Comparison of ENCODE assay signal across 21 cellular contexts in genomic region chr15:32096867-32097266, GRCh38.
"Had no signal": no experiment of that assay in that cellular context is flagged by ENCODE, and none has a peak within 500 bp of the region (broad histone marks: within the 10 kb centered on the region; RNA-seq: fewer than 3 reads in every experiment).

No MANE protein-coding gene starts in this region.

- DNase-seq: activated CD4-positive, alpha-beta T cell treated with anti-CD3 and anti-CD28 coated beads for 36 hours; activated CD8-positive, alpha-beta T cell treated with anti-CD3 and anti-CD28 coated beads for 36 hours; activated effector memory CD4-positive, alpha-beta T cell treated with Interleukin-2 at 50 U/mL for 16 hours; activated naive CD4-positive, alpha-beta T cell treated with anti-CD3 and anti-CD28 coated beads, Interleukin-2, amount 50 U/mL, for 16 hours; activated T-cell treated with anti-CD3 and anti-CD28 coated beads, Interleukin-2, amount 50 U/mL, for 4 hours; adrenal gland; dorsolateral prefrontal cortex; erythroblast; kidney; left ventricle myocardium superior; natural killer cell; nucleus accumbens; posterior cingulate gyrus; stimulated activated CD4-positive, alpha-beta T cell treated with anti-CD3 and anti-CD28 coated beads, Interleukin-15, amount 100 ng/mL, for 24 hours; stimulated activated CD4-positive, alpha-beta T cell treated with anti-CD3 and anti-CD28 coated beads, Interleukin-4, amount 100 ng/mL, for 24 hours; stimulated activated naive CD4-positive, alpha-beta T cell; uterus had no signal

- H3K27me3 ChIP-seq: adrenal gland, right atrium auricular region, tibial nerve, uterus had no signal

- H3K9me3 Mint-ChIP-seq: activated CD8-positive, alpha-beta T cell treated with anti-CD3 and anti-CD28 coated beads for 36 hours; activated T-cell treated with anti-CD3 and anti-CD28 coated beads, Interleukin-2, amount 50 U/mL, for 4 hours; memory B cell; natural killer cell had no signal

- H3K27ac Mint-ChIP-seq: activated CD4-positive, alpha-beta T cell treated with anti-CD3 and anti-CD28 coated beads for 36 hours; activated CD8-positive, alpha-beta T cell treated with anti-CD3 and anti-CD28 coated beads for 36 hours; memory B cell; natural killer cell had no signal

- H3K4me1 ChIP-seq: adrenal gland, right atrium auricular region, tibial nerve, uterus had no signal

- ATAC-seq: activated CD4-positive, alpha-beta T cell treated with anti-CD3 and anti-CD28 coated beads for 36 hours; activated CD8-positive, alpha-beta T cell treated with anti-CD3 and anti-CD28 coated beads for 36 hours; activated T-cell treated with anti-CD3 and anti-CD28 coated beads, Interleukin-2, amount 50 U/mL, for 4 hours; left ventricle myocardium superior; natural killer cell had no signal

- H3K36me3 Mint-ChIP-seq: memory B cell, natural killer cell had no signal

- H3K4me1 Mint-ChIP-seq: activated CD4-positive, alpha-beta T cell treated with anti-CD3 and anti-CD28 coated beads for 36 hours; memory B cell; natural killer cell had no signal

- H3K36me3 ChIP-seq: adrenal gland, right atrium auricular region, tibial nerve, uterus had no signal

- H3K4me3 ChIP-seq: adrenal gland, dorsolateral prefrontal cortex, right atrium auricular region, tibial nerve, uterus had no signal

- H3K27ac ChIP-seq: dorsolateral prefrontal cortex, right atrium auricular region, tibial nerve, uterus, VCaP had no signal

- H3K4me3 Mint-ChIP-seq: activated CD4-positive, alpha-beta T cell treated with anti-CD3 and anti-CD28 coated beads for 36 hours; activated CD8-positive, alpha-beta T cell treated with anti-CD3 and anti-CD28 coated beads for 36 hours; activated T-cell treated with anti-CD3 and anti-CD28 coated beads, Interleukin-2, amount 50 U/mL, for 4 hours; memory B cell; natural killer cell had no signal

- H3K9me3 ChIP-seq: adrenal gland, right atrium auricular region, tibial nerve, uterus had no signal
